In genomic region chr2:74235041-74235440, GRCh38 we compare ENCODE assay signal across 27 cellular contexts.
"Had no signal": no experiment of that assay in that cellular context is flagged by ENCODE, and none has a peak within 500 bp of the region (broad histone marks: within the 10 kb centered on the region; RNA-seq: fewer than 3 reads in every experiment).

No MANE protein-coding gene starts in this region.

- H2AFZ ChIP-seq: parathyroid adenoma had no signal

- H3K79me2 ChIP-seq: parathyroid adenoma had no signal

- H3K27me3 ChIP-seq: neutrophil, ovary, right lobe of liver, sigmoid colon, stomach, thyroid gland, tibial nerve, upper lobe of left lung, vagina had no signal

- DNase-seq: naive thymus-derived CD4-positive, alpha-beta T cell; natural killer cell; nucleus accumbens; posterior cingulate gyrus; right cardiac atrium; right lobe of liver; sigmoid colon; small intestine; stimulated activated CD4-positive, alpha-beta T cell treated with anti-CD3 and anti-CD28 coated beads, Interleukin-12 subunit alpha, Interleukin-12 subunit beta, amount 100 ng/mL, for 4 hours; stimulated activated CD4-positive, alpha-beta T cell treated with anti-CD3 and anti-CD28 coated beads, Interleukin-1b, Interleukin-23, amount 100 ng/mL, for 48 hours; stimulated activated CD4-positive, alpha-beta T cell treated with anti-CD3 and anti-CD28 coated beads, Interleukin-4, amount 100 ng/mL, for 1 hour; stimulated activated CD4-positive, alpha-beta T cell treated with anti-CD3 and anti-CD28 coated beads, Interleukin-4, amount 100 ng/mL, for 4 hours; stimulated activated CD8-positive, alpha-beta memory T cell treated with anti-CD3 and anti-CD28 coated beads, Interleukin-4, amount 100 ng/mL, for 48 hours; stimulated activated naive CD4-positive, alpha-beta T cell; stimulated activated naive CD8-positive, alpha-beta T cell treated with anti-CD3 and anti-CD28 coated beads, Interleukin-15, Interleukin-2, amounts not matched to agents 100 U/mL and 50 U/mL, for 24 hours; stomach; thyroid gland; trophoblast cell; upper lobe of left lung had no signal

- ATAC-seq: naive thymus-derived CD4-positive, alpha-beta T cell; natural killer cell; psoas muscle; right cardiac atrium; right lobe of liver; stimulated activated memory B cell treated with anti-CD40 and anti-IgM and Interleukin-4, amounts not matched to agents 10 μg/mL and 1 μg/mL and 100 μg/mL, for 72 hours; stimulated activated naive CD8-positive, alpha-beta T cell treated with anti-CD3 and anti-CD28 coated beads, Interleukin-15, Interleukin-2, amounts not matched to agents 100 U/mL and 50 U/mL, for 24 hours had no signal

- H3K4me3 ChIP-seq: ovary, psoas muscle, right lobe of liver, sigmoid colon, stomach, thoracic aorta, thyroid gland, tibial nerve, upper lobe of left lung, vagina had no signal

- H3K36me3 ChIP-seq: neutrophil, ovary, right lobe of liver, thoracic aorta, vagina had no signal

- H3K27ac ChIP-seq: neutrophil, ovary, parathyroid adenoma, psoas muscle, right lobe of liver, sigmoid colon, stomach, thoracic aorta, thyroid gland, tibial nerve, upper lobe of left lung, vagina had no signal

- H3K9me3 ChIP-seq: neutrophil, ovary, psoas muscle, right lobe of liver, sigmoid colon, stomach, thoracic aorta, thyroid gland, tibial nerve, upper lobe of left lung, vagina had no signal

- H3K4me1 ChIP-seq: parathyroid adenoma, psoas muscle, right lobe of liver, sigmoid colon, stomach, thyroid gland, tibial nerve, upper lobe of left lung, vagina had no signal
